8 cellular contexts compared by ENCODE assay signal in genomic region chr18:54149078-54149697, GRCh38.
A peak's percentile ranks its signal among the peaks of the same experiment; 100 is the strongest.
DNase-seq lines count a peak whose midpoint lies in the region; ATAC-seq, FAIRE-seq and TF ChIP-seq lines count a peak whose summit lies in the region.

No MANE protein-coding gene starts in this region.

- no TSS peak for BruUV-seq in GM12878 (replicated peaks; lab: Mats Ljungman, UMichigan)

- TF ChIP-seq CTCF in HEK293 (tag by site-specific recombination; IDR thresholded peaks at IDR 0.05): no peak
- no peak for TF ChIP-seq CTCF in GM12878 (IDR thresholded peaks at IDR 0.05 in 2 of 3, conservative IDR thresholded peaks at IDR 0.05 in 1 of 3; ENCODE audit: control insufficient read depth in 2 of 3, extremely low read depth in 1 of 3, insufficient read depth in 1 of 3, low read depth in 3 of 3, low read length in 3 of 3)
- no peak for TF ChIP-seq CTCF in neural progenitor cell (IDR thresholded peaks at IDR 0.05)

- ATAC-seq in GM18498 (IDR thresholded peaks at IDR 0.05; ENCODE audit: unreplicated experiment) (peak; percentile 50), GM12878 (peak; percentile 76)

- peaks cover 5% of the 10 kb centered on the region; the same call in 1 of the 2 replicates for H3K4me1 ChIP-seq in HEK293 (ENCODE audit: control insufficient read depth, insufficient read depth, low read length)
- H3K4me1 ChIP-seq in GM12878 (ENCODE audit: control insufficient read depth, insufficient read depth, low read length): peaks cover 32% of the 10 kb centered on the region
- H3K4me1 ChIP-seq in neural progenitor cell: no peaks in the 10 kb centered on the region

- intact Hi-C loops in GM12878 (cut with micrococcal nuclease; ENCODE audit: unreplicated experiment): loop anchor here (2.0 to 5.0 kb wide), 3 partner anchors 116 to 1173 kb away; no protein-coding TSS in a partner anchor

- peaks cover 2% of the 10 kb centered on the region for H3K9me3 Mint-ChIP-seq in neural progenitor cell

- H2AFZ ChIP-seq in GM12878 (ENCODE audit: control insufficient read depth, low read depth, low read length): no peak overlapping the region; the same call in 1 of the 2 replicates
- H2AFZ ChIP-seq in neural progenitor cell (replicated peaks): no peak overlapping the region

- RAD21 ChIA-PET in GM12878 (lab: Charles Lee; ENCODE audit: unreplicated experiment): interaction anchor here (0.8 to 2.4 kb wide), 4 partner anchors 29 to 121 kb away, joined by 3 to 10 read pairs (median 4); partner anchors contain the start of gene POLI

- no peaks in the 10 kb centered on the region for H3K79me2 ChIP-seq in GM12878 (ENCODE audit: control insufficient read depth, insufficient read depth, low read length)
- H3K79me2 ChIP-seq in neural progenitor cell (ENCODE audit: low read depth): no peaks in the 10 kb centered on the region

- TF ChIP-seq EP300 in GM12878 (IDR thresholded peaks at IDR 0.05; ENCODE audit: borderline replicate concordance in 1 of 2, control insufficient read depth in 1 of 2, low read depth in 2 of 2, low read length in 2 of 2): peak; percentile 79 to 84

- H3K27ac Mint-ChIP-seq in neural progenitor cell: peak overlapping the region; percentile 20

- H3K27me3 Mint-ChIP-seq in neural progenitor cell (ENCODE audit: insufficient read depth, low read depth): no peaks in the 10 kb centered on the region

- H3K9ac ChIP-seq in GM12878 (ENCODE audit: control insufficient read depth, insufficient read depth, low read length) (peak overlapping the region; percentile 42), neural progenitor cell (no peak overlapping the region)

- peaks cover 3% of the 10 kb centered on the region for H3K36me3 Mint-ChIP-seq in neural progenitor cell

- H3K4me1 Mint-ChIP-seq in neural progenitor cell: peaks cover 8% of the 10 kb centered on the region

- H3F3A ChIP-seq in neural progenitor cell (ENCODE audit: low read depth): no peaks in the 10 kb centered on the region

- DNase-seq in NCI-H460 (ENCODE audit: extremely low read depth, low read depth): peak; percentile 63
- peak; percentile 69 for DNase-seq in GM12878 (ENCODE audit: low read depth, low spot score)
- DNase-seq in neural progenitor cell (ENCODE audit: low spot score): no peak
- DNase-seq in NCI-H1105 treated with DMSO at 0.1 percent for 48 hours (lab: John Stamatoyannopoulos, UW): no peak
- DNase-seq in UCSD-AML1 (lab: John Stamatoyannopoulos, UW; ENCODE audit: unreplicated experiment): no peak
- DNase-seq in NOMO-1 treated with dmso at 0.1 percent for 144 hours (lab: John Stamatoyannopoulos, UW; ENCODE audit: unreplicated experiment): no peak

- FAIRE-seq in GM12878 (lab: Jason Lieb, UNC): peak; percentile 89

- POLR2A ChIA-PET in HEK293 (lab: Yijun Ruan, JAX) (no interaction called here), GM12878 (lab: Charles Lee) (interaction anchor here (0.7 to 1.4 kb wide), 3 partner anchors 55 to 62 kb away, joined by 3 to 4 read pairs (median 4); no protein-coding TSS in a partner anchor)

- no peak overlapping the region for H3K4me3 ChIP-seq in HEK293 (ENCODE audit: low read depth, low read length)
- H3K4me3 ChIP-seq in GM12878: peak overlapping the region; percentile 33
- H3K4me3 ChIP-seq in neural progenitor cell: no peak overlapping the region

- WGBS in GM12878 (ENCODE audit: insufficient coverage, insufficient replicate concordance, low lambda C conversion rate, missing lambda C conversion rate): 4% methylated on average over 3 of the region's 3 CpGs

- peaks cover 7 to 9% of the 10 kb centered on the region in 2 experiments; a peak in 2 of 3 replicates for H3K36me3 ChIP-seq in HEK293 (ENCODE audit: control insufficient read depth in 2 of 2, insufficient read depth in 1 of 2, low read length in 2 of 2)
- H3K36me3 ChIP-seq in GM12878 (ENCODE audit: control insufficient read depth in 2 of 2, insufficient read depth in 2 of 2, low read length in 1 of 2): peaks cover 7 to 19% of the 10 kb centered on the region in 2 experiments; a peak in 3 of 4 replicates
- H3K36me3 ChIP-seq in neural progenitor cell: no peaks in the 10 kb centered on the region

- H3K4me3 Mint-ChIP-seq in neural progenitor cell: no peak overlapping the region

- SMC1A ChIA-PET in GM12878 (lab: Charles Lee; ENCODE audit: uncharacterized antibody, unreplicated experiment): interaction anchor here (1.1 to 2.7 kb wide), 9 partner anchors 11 to 71 kb away, joined by 3 to 12 read pairs (median 5); no protein-coding TSS in a partner anchor

- peak; percentile 25; the same call in 1 of the 2 replicates for TF ChIP-seq RAD21 in GM12878 (IDR thresholded peaks at IDR 0.05; ENCODE audit: insufficient read depth, low read depth, low read length)

- no peaks in the 10 kb centered on the region for H3K9me3 ChIP-seq in HEK293 (ENCODE audit: control insufficient read depth, insufficient read depth, low read depth, low read length)
- no peaks in the 10 kb centered on the region; the same call in 2 of the 3 replicates for H3K9me3 ChIP-seq in GM12878 (replicated peaks; ENCODE audit: control insufficient read depth, insufficient read depth, low read length)
- H3K9me3 ChIP-seq in neural progenitor cell (ENCODE audit: low read depth): no peaks in the 10 kb centered on the region

- no peak for TF ChIP-seq POLR2A in GM12878 (IDR thresholded peaks at IDR 0.05; ENCODE audit: low read depth, low read length)

- no peaks in the 10 kb centered on the region for H3K27me3 ChIP-seq in GM12878 (replicated peaks in 1 of 2; ENCODE audit: control insufficient read depth in 2 of 2, insufficient read depth in 2 of 2, low read length in 1 of 2)
- no peaks in the 10 kb centered on the region for H3K27me3 ChIP-seq in neural progenitor cell

- no peak overlapping the region for H3K27ac ChIP-seq in HEK293 (ENCODE audit: extremely low read depth, low read depth, low read length)
- H3K27ac ChIP-seq in GM12878 (ENCODE audit: control insufficient read depth, insufficient read depth): peak overlapping the region; percentile 86
- H3K27ac ChIP-seq in neural progenitor cell: no peak overlapping the region

- CTCF ChIA-PET in HEK293 (lab: Yijun Ruan, JAX): interaction anchor here (0.6 kb wide), 1 partner anchor 1267 kb away, joined by 4 read pairs; no protein-coding TSS in a partner anchor
- CTCF ChIA-PET in GM12878 (lab: Yijun Ruan, JAX): interaction anchor here (0.9 to 3.4 kb wide), 4 partner anchors 17 to 121 kb away, joined by 4 to 16 read pairs (median 8); partner anchors contain the start of gene POLI

- in situ Hi-C loops in GM12878 (cut with MboI): loop anchor here (5.0 kb wide), 1 partner anchor 113 kb away; no protein-coding TSS in a partner anchor

- H3K4me2 ChIP-seq in GM12878 (ENCODE audit: control insufficient read depth, insufficient read depth) (peak overlapping the region; percentile 54), neural progenitor cell (no peak overlapping the region)

- H4K20me1 ChIP-seq in GM12878 (ENCODE audit: control insufficient read depth, insufficient read depth): no peaks in the 10 kb centered on the region; the same call in 1 of the 2 replicates
- H4K20me1 ChIP-seq in neural progenitor cell (ENCODE audit: low read depth): no peaks in the 10 kb centered on the region

TF ChIP-seq in HEK293, 187 proteins besides CTCF, POLR2A, EP300 and RAD21 (continues in another document):
- no peak for TF ChIP-seq ZNF513 (tag by site-specific recombination; IDR thresholded peaks at IDR 0.05)

TF ChIP-seq in GM12878, 131 proteins besides CTCF, POLR2A, EP300 and RAD21 (continues in another document):
- no peak for TF ChIP-seq RFX5 (IDR thresholded peaks at IDR 0.05; ENCODE audit: low read depth, low read length)
- TF ChIP-seq NFIC (IDR thresholded peaks at IDR 0.05; ENCODE audit: low read depth, low read length): peak; percentile 93
- TF ChIP-seq TARDBP (IDR thresholded peaks at IDR 0.05; ENCODE audit: borderline replicate concordance): no peak
- peak; percentile 64 for TF ChIP-seq PML (IDR thresholded peaks at IDR 0.05; ENCODE audit: low read length)
- TF ChIP-seq BRCA1 (IDR thresholded peaks at IDR 0.05; ENCODE audit: low read depth, low read length): no peak
- TF ChIP-seq FOXK2 (IDR thresholded peaks at IDR 0.05): no peak
- TF ChIP-seq SKIL (IDR thresholded peaks at IDR 0.05; ENCODE audit: low read depth, poor library complexity, severe bottlenecking): peak; percentile 16
- TF ChIP-seq CREM (IDR thresholded peaks at IDR 0.05; ENCODE audit: low read depth): peak; percentile 77
- TF ChIP-seq RCOR1 (conservative IDR thresholded peaks at IDR 0.05; ENCODE audit: low read depth, low read length): 0 out of 2 replicates have a peak, but pooled peaks have one; percentile 31
- TF ChIP-seq ATF2 (IDR thresholded peaks at IDR 0.05; ENCODE audit: low read length): peak; percentile 94
- TF ChIP-seq STAT3 (IDR thresholded peaks at IDR 0.05; ENCODE audit: low read depth, low read length): 0 out of 2 replicates have a peak, but pooled peaks have one; percentile 84
- TF ChIP-seq ZNF622 (IDR thresholded peaks at IDR 0.05): no peak
- TF ChIP-seq RELA (IDR thresholded peaks at IDR 0.05; ENCODE audit: borderline replicate concordance, partially characterized antibody): no peak
- peak; percentile 26; the same call in 1 of the 2 replicates for TF ChIP-seq YY1 (IDR thresholded peaks at IDR 0.05; ENCODE audit: low read depth, low read length)

Comparison
In these comparisons a context has a peak if more than half of its experiments do, and no peak if none do; other contexts are left out.
1. DNase-seq: peak in NCI-H460 (single experiment) and GM12878 (single experiment); none in neural progenitor cell (single experiment), NCI-H1105 treated with DMSO at 0.1 percent for 48 hours (single experiment), UCSD-AML1 (single experiment) and NOMO-1 treated with dmso at 0.1 percent for 144 hours (single experiment).